In the genomic region with DNA sequence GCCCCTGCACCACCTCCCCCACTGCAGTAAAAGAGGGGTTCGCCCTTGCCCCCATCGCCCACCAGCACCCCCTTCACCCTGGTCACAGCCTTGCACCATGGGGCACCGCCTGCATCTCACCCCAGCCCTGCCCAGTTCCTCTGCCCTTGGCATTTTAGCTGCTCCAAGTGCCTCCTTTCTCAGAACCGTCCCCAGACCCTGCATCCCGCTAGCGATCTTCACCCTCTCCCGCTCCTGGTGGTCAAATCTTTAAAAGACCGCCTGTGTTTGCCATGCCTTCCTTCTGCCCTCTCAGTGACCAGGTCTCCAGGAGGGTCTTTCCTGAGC, we compare ENCODE assay signal across 27 cellular contexts.
A peak's percentile ranks its signal among the peaks of the same experiment; 100 is the strongest.
DNase-seq lines count a peak whose midpoint lies in the region; ATAC-seq and TF ChIP-seq lines count a peak whose summit lies in the region.
"Had no signal": no experiment of that assay in that cellular context is flagged by ENCODE, and none has a peak within 500 bp of the region (broad histone marks: within the 10 kb centered on the region; RNA-seq: fewer than 3 reads in every experiment).

No MANE protein-coding gene starts in this region.

- no peaks in the 10 kb centered on the region for H3K9me3 Mint-ChIP-seq in endothelial cell (ENCODE audit: unreplicated experiment)
- H3K9me3 Mint-ChIP-seq: activated CD4-positive, alpha-beta T cell treated with anti-CD3 and anti-CD28 coated beads, Interleukin-2, amount 10 ng/mL, durations not matched to agents 7 days and 5 days; activated naive CD8-positive, alpha-beta T cell treated with anti-CD3 and anti-CD28 coated beads, Interleukin-2, amount 50 U/mL, for 24 hours; stimulated activated memory B cell treated with anti-CD40 and anti-IgM and Interleukin-4, amounts not matched to agents 10 μg/mL and 1 μg/mL and 100 μg/mL, for 72 hours had no signal

- peak overlapping the region; percentile 13 for H2BK15ac ChIP-seq in neuronal stem cell (ENCODE audit: low read length)

- H3K23ac ChIP-seq in neuronal stem cell (ENCODE audit: low read depth, low read length, poor library complexity), result no peak overlapping the region

- H3K9me3 ChIP-seq in left ventricle myocardium inferior (replicated peaks) (no peaks in the 10 kb centered on the region), right atrium auricular region (no peaks in the 10 kb centered on the region), neuronal stem cell (replicated peaks in 1 of 2; ENCODE audit: control insufficient read depth in 2 of 2, insufficient read depth in 1 of 2, low read depth in 1 of 2, low read length in 2 of 2) (no peaks in the 10 kb centered on the region), upper lobe of right lung (no peaks in the 10 kb centered on the region), osteoblast (ENCODE audit: low read depth, low read length) (no peaks in the 10 kb centered on the region)
- H3K9me3 ChIP-seq: HAP-1, suprapubic skin had no signal

- H4K8ac ChIP-seq in neuronal stem cell (ENCODE audit: low read depth, low read length), result no peak overlapping the region

- peak overlapping the region; percentile 73 for H2AK5ac ChIP-seq in neuronal stem cell (ENCODE audit: low read depth, low read length)

- TF ChIP-seq CTCF in left ventricle myocardium inferior (IDR thresholded peaks at IDR 0.05; ENCODE audit: borderline replicate concordance), result no peak
- no peak for TF ChIP-seq CTCF in right atrium auricular region (IDR thresholded peaks at IDR 0.05)
- no peak for TF ChIP-seq CTCF in endothelial cell (IDR thresholded peaks at IDR 0.05; ENCODE audit: unreplicated experiment)
- TF ChIP-seq CTCF in upper lobe of right lung (IDR thresholded peaks at IDR 0.05), result no peak
- no peak for TF ChIP-seq CTCF in osteoblast (IDR thresholded peaks at IDR 0.05; ENCODE audit: extremely low read depth, low read depth, low read length)

- H3K4me1 ChIP-seq in left ventricle myocardium inferior, result peaks cover 60% of the 10 kb centered on the region
- peaks cover 0 to 55% of the 10 kb centered on the region in 2 donors for H3K4me1 ChIP-seq in right atrium auricular region
- peaks cover 20 to 28% of the 10 kb centered on the region in 2 donors for H3K4me1 ChIP-seq in neuronal stem cell (ENCODE audit: control insufficient read depth in 2 of 2, insufficient read depth in 1 of 2, low read depth in 1 of 2, low read length in 2 of 2)
- peaks cover 15% of the 10 kb centered on the region for H3K4me1 ChIP-seq in upper lobe of right lung
- peaks cover 14% of the 10 kb centered on the region for H3K4me1 ChIP-seq in osteoblast (ENCODE audit: insufficient read depth, low read length)
- H3K4me1 ChIP-seq: HAP-1 had no signal

- H3K9ac ChIP-seq in neuronal stem cell (ENCODE audit: low read depth, low read length, poor library complexity), result no peak overlapping the region

- peak overlapping the region; percentile 54 for H3K27ac ChIP-seq in left ventricle myocardium inferior (replicated peaks)
- H3K27ac ChIP-seq in right atrium auricular region, result no peak overlapping the region
- no peak overlapping the region for H3K27ac ChIP-seq in neuronal stem cell (replicated peaks; ENCODE audit: low read length)
- H3K27ac ChIP-seq in upper lobe of right lung, result peak overlapping the region; percentile 60
- no peak overlapping the region for H3K27ac ChIP-seq in osteoblast (ENCODE audit: low read depth, low read length)
- H3K27ac ChIP-seq: brain microvascular endothelial cell, C4-2B, suprapubic skin, VCaP had no signal

- intact Hi-C loops in left ventricle myocardium inferior (cut with micrococcal nuclease) (no loop called here), upper lobe of right lung (cut with DNase I) (no loop called here)

- peak overlapping the region; percentile 93 for H2BK12ac ChIP-seq in neuronal stem cell (ENCODE audit: low read length)

- H3K4me1 Mint-ChIP-seq in endothelial cell (ENCODE audit: unreplicated experiment), result no peaks in the 10 kb centered on the region
- H3K4me1 Mint-ChIP-seq: activated CD4-positive, alpha-beta T cell treated with anti-CD3 and anti-CD28 coated beads, Interleukin-2, amount 10 ng/mL, durations not matched to agents 7 days and 5 days; activated naive CD8-positive, alpha-beta T cell treated with anti-CD3 and anti-CD28 coated beads, Interleukin-2, amount 50 U/mL, for 24 hours; stimulated activated memory B cell treated with anti-CD40 and anti-IgM and Interleukin-4, amounts not matched to agents 10 μg/mL and 1 μg/mL and 100 μg/mL, for 72 hours had no signal

- H3K4me3 ChIP-seq in left ventricle myocardium inferior (peak overlapping the region; percentile 19), right atrium auricular region (no peak overlapping the region), neuronal stem cell (ENCODE audit: low read length in 2 of 2) (no peak overlapping the region), upper lobe of right lung (peak overlapping the region; percentile 37), osteoblast (ENCODE audit: insufficient read depth, low read length) (no peak overlapping the region)
- H3K4me3 ChIP-seq: GM12878, HAP-1, smooth muscle cell, suprapubic skin had no signal

- H3K79me2 ChIP-seq in osteoblast (ENCODE audit: insufficient read depth, low read length), result no peaks in the 10 kb centered on the region

- DNase-seq in left ventricle myocardium inferior (no peak), right atrium auricular region (ENCODE audit: low spot score) (no peak), endothelial cell (ENCODE audit: low spot score) (no peak), neuronal stem cell (ENCODE audit: low spot score) (no peak), upper lobe of right lung (no peak), osteoblast (ENCODE audit: insufficient read length, low spot score, missing footprints) (no peak)
- no peak for DNase-seq in stimulated activated CD4-positive, alpha-beta T cell treated with anti-CD3 and anti-CD28 coated beads, Interleukin-4, amount 100 ng/mL, for 24 hours
- DNase-seq: activated CD4-positive, alpha-beta T cell treated with anti-CD3 and anti-CD28 coated beads, Interleukin-2, amount 10 ng/mL, durations not matched to agents 7 days and 5 days; activated naive CD8-positive, alpha-beta T cell treated with anti-CD3 and anti-CD28 coated beads, Interleukin-2, amount 50 U/mL, for 24 hours; brain microvascular endothelial cell; effector memory CD4-positive, alpha-beta T cell; foreskin keratinocyte; hypothalamus; IMR-90; NCI-H1092; NCI-H2029; NCI-H2227 treated with DMSO at 0.1 percent for 48 hours; NCI-H748 treated with DMSO at 0.1 percent for 48 hours had no signal

- H3K4me2 ChIP-seq in neuronal stem cell (ENCODE audit: insufficient read depth, low read length, poor library complexity, severe bottlenecking) (no peak overlapping the region), osteoblast (ENCODE audit: insufficient read depth, low read length) (no peak overlapping the region)
- H3K4me2 ChIP-seq: smooth muscle cell had no signal

- no peaks in the 10 kb centered on the region for H3K36me3 ChIP-seq in left ventricle myocardium inferior
- no peaks in the 10 kb centered on the region for H3K36me3 ChIP-seq in right atrium auricular region
- H3K36me3 ChIP-seq in neuronal stem cell (replicated peaks in 1 of 2; ENCODE audit: control insufficient read depth in 2 of 2, insufficient read depth in 2 of 2, low read length in 2 of 2), result no peaks in the 10 kb centered on the region
- H3K36me3 ChIP-seq in upper lobe of right lung, result no peaks in the 10 kb centered on the region
- no peaks in the 10 kb centered on the region for H3K36me3 ChIP-seq in osteoblast (ENCODE audit: insufficient read depth, low read length)
- H3K36me3 ChIP-seq: brain microvascular endothelial cell, HAP-1, suprapubic skin had no signal

- H2BK120ac ChIP-seq in neuronal stem cell (ENCODE audit: low read depth, low read length), result no peak overlapping the region

- H3K14ac ChIP-seq in neuronal stem cell (ENCODE audit: low read length), result no peak overlapping the region

- H3K18ac ChIP-seq in neuronal stem cell (ENCODE audit: low read length), result peak overlapping the region; percentile 83

- no CpG with 5 or more reads among the region's 8 CpGs for WGBS in neuronal stem cell (ENCODE audit: extremely low coverage in 2 of 2, insufficient read length in 2 of 2, insufficient replicate concordance in 1 of 2), 2 donors

- peaks cover 3% of the 10 kb centered on the region for H3K27me3 Mint-ChIP-seq in endothelial cell (ENCODE audit: unreplicated experiment)
- H3K27me3 Mint-ChIP-seq: activated CD4-positive, alpha-beta T cell treated with anti-CD3 and anti-CD28 coated beads, Interleukin-2, amount 10 ng/mL, durations not matched to agents 7 days and 5 days had no signal

- H3K27ac Mint-ChIP-seq in endothelial cell (ENCODE audit: unreplicated experiment), result peak overlapping the region; percentile 31
- H3K27ac Mint-ChIP-seq: activated CD4-positive, alpha-beta T cell treated with anti-CD3 and anti-CD28 coated beads, Interleukin-2, amount 10 ng/mL, durations not matched to agents 7 days and 5 days; activated naive CD8-positive, alpha-beta T cell treated with anti-CD3 and anti-CD28 coated beads, Interleukin-2, amount 50 U/mL, for 24 hours; stimulated activated memory B cell treated with anti-CD40 and anti-IgM and Interleukin-4, amounts not matched to agents 10 μg/mL and 1 μg/mL and 100 μg/mL, for 72 hours had no signal

- no peak overlapping the region for H3K4ac ChIP-seq in neuronal stem cell (ENCODE audit: low read length)

- ATAC-seq in upper lobe of right lung (no peak), HG03354 (IDR thresholded peaks at IDR 0.05; ENCODE audit: poor library complexity, severe bottlenecking, unreplicated experiment) (no peak)
- ATAC-seq: activated naive CD8-positive, alpha-beta T cell treated with anti-CD3 and anti-CD28 coated beads, Interleukin-2, amount 50 U/mL, for 24 hours; esophagus mucosa; GM12878; stimulated activated memory B cell treated with anti-CD40 and anti-IgM and Interleukin-4, amounts not matched to agents 10 μg/mL and 1 μg/mL and 100 μg/mL, for 72 hours had no signal

- no peaks in the 10 kb centered on the region for H3K36me3 Mint-ChIP-seq in endothelial cell (ENCODE audit: low read depth, unreplicated experiment)
- H3K36me3 Mint-ChIP-seq: stimulated activated memory B cell treated with anti-CD40 and anti-IgM and Interleukin-4, amounts not matched to agents 10 μg/mL and 1 μg/mL and 100 μg/mL, for 72 hours had no signal

- H2AFZ ChIP-seq in neuronal stem cell (ENCODE audit: low read length) (no peak overlapping the region), osteoblast (ENCODE audit: low read length) (no peak overlapping the region)

- H4K91ac ChIP-seq in neuronal stem cell (ENCODE audit: low read depth, low read length, poor library complexity), result no peak overlapping the region

- no peaks in the 10 kb centered on the region for H3K27me3 ChIP-seq in left ventricle myocardium inferior (ENCODE audit: low read depth)
- H3K27me3 ChIP-seq in right atrium auricular region, result no peaks in the 10 kb centered on the region
- H3K27me3 ChIP-seq in neuronal stem cell (ENCODE audit: control insufficient read depth in 3 of 3, insufficient read depth in 3 of 3, low read depth in 1 of 3, low read length in 3 of 3), result no peaks in the 10 kb centered on the region
- H3K27me3 ChIP-seq in upper lobe of right lung, result no peaks in the 10 kb centered on the region
- no peaks in the 10 kb centered on the region for H3K27me3 ChIP-seq in osteoblast (ENCODE audit: insufficient read depth, low read length)
- H3K27me3 ChIP-seq: brain microvascular endothelial cell, foreskin keratinocyte, suprapubic skin had no signal

- H2BK5ac ChIP-seq in neuronal stem cell (ENCODE audit: low read length), result peak overlapping the region; percentile 55

- no peak overlapping the region for H3K4me3 Mint-ChIP-seq in endothelial cell (ENCODE audit: unreplicated experiment)
- H3K4me3 Mint-ChIP-seq: activated CD4-positive, alpha-beta T cell treated with anti-CD3 and anti-CD28 coated beads, Interleukin-2, amount 10 ng/mL, durations not matched to agents 7 days and 5 days; activated naive CD8-positive, alpha-beta T cell treated with anti-CD3 and anti-CD28 coated beads, Interleukin-2, amount 50 U/mL, for 24 hours; stimulated activated memory B cell treated with anti-CD40 and anti-IgM and Interleukin-4, amounts not matched to agents 10 μg/mL and 1 μg/mL and 100 μg/mL, for 72 hours had no signal

- no peaks in the 10 kb centered on the region for H3K79me1 ChIP-seq in neuronal stem cell (ENCODE audit: low read depth, low read length)

- H4K20me1 ChIP-seq in osteoblast (ENCODE audit: insufficient read depth, low read length), result no peaks in the 10 kb centered on the region

Comparison
In these comparisons a context has a peak if more than half of its experiments do, and no peak if none do; other contexts are left out.
1. H3K27ac ChIP-seq: peak in left ventricle myocardium inferior (single experiment) and upper lobe of right lung (single experiment); none in right atrium auricular region (0 of 2), neuronal stem cell (single experiment) and osteoblast (single experiment).
2. H3K4me3 ChIP-seq: peak in left ventricle myocardium inferior (single experiment) and upper lobe of right lung (single experiment); none in right atrium auricular region (0 of 2), neuronal stem cell (0 of 2) and osteoblast (single experiment).